In genomic region chr7:115221484-115221883, GRCh38 we compare ENCODE assay signal across 22 cellular contexts.
"Had no signal": no experiment of that assay in that cellular context is flagged by ENCODE, and none has a peak within 500 bp of the region (broad histone marks: within the 10 kb centered on the region; RNA-seq: fewer than 3 reads in every experiment).

No MANE protein-coding gene starts in this region.

- H3K9me3 Mint-ChIP-seq: activated CD8-positive, alpha-beta T cell treated with anti-CD3 and anti-CD28 coated beads for 36 hours; activated naive CD4-positive, alpha-beta T cell treated with anti-CD3 and anti-CD28 coated beads, Interleukin-2, amount 10 ng/mL, durations not matched to agents 7 days and 5 days; activated naive CD8-positive, alpha-beta T cell treated with anti-CD3 and anti-CD28 coated beads, Interleukin-2, amount 50 U/mL, for 24 hours; activated T-cell treated with anti-CD3 and anti-CD28 coated beads, Interleukin-2, amount 50 U/mL, for 24 hours; activated T-helper 2 cell treated with anti-CD3 and anti-CD28 coated beads, Interferon-gamma antibody, Interleukin-2, Interleukin-4, amounts not matched to agents 10 μg/mL and 5 μg/mL and 100 μg/mL, durations not matched to agents 14 hours and 24 hours and 36 hours; effector memory CD8-positive, alpha-beta T cell; naive B cell; neural crest cell; T-helper 1 cell treated with Interleukin-12 subunit alpha and Interleukin-12 subunit beta and Interleukin-4 antibody, amounts not matched to agents 30 μg/mL and 1 μg/mL, for 36 hours had no signal

- H3K4me1 Mint-ChIP-seq: activated naive CD8-positive, alpha-beta T cell treated with anti-CD3 and anti-CD28 coated beads, Interleukin-2, amount 50 U/mL, for 24 hours; naive B cell; neural crest cell had no signal

- DNase-seq: activated CD4-positive, alpha-beta T cell treated with anti-CD3 and anti-CD28 coated beads, Interleukin-2, amount 10 ng/mL, durations not matched to agents 24 days and 14 days; activated CD8-positive, alpha-beta T cell treated with anti-CD3 and anti-CD28 coated beads for 36 hours; activated naive CD4-positive, alpha-beta T cell treated with anti-CD3 and anti-CD28 coated beads, Interleukin-2, amount 10 ng/mL, durations not matched to agents 7 days and 5 days; activated naive CD8-positive, alpha-beta T cell treated with anti-CD3 and anti-CD28 coated beads, Interleukin-2, amount 50 U/mL, for 24 hours; activated T-cell treated with anti-CD3 and anti-CD28 coated beads, Interleukin-2, amount 50 U/mL, for 24 hours; aorta; effector memory CD8-positive, alpha-beta T cell; head of caudate nucleus; kidney glomerular epithelial cell; left ventricle myocardium inferior; mammary epithelial cell; naive B cell; stimulated activated CD4-positive, alpha-beta T cell treated with anti-CD3 and anti-CD28 coated beads, Interleukin-2, amount 100 ng/mL, for 24 hours; stimulated activated naive CD8-positive, alpha-beta T cell treated with anti-CD3 and anti-CD28 coated beads, Interleukin-15, Interleukin-2, amounts not matched to agents 100 U/mL and 50 U/mL, for 24 hours; substantia nigra; uterus had no signal

- H3K4me1 ChIP-seq: prostate gland, right atrium auricular region, uterus had no signal

- H3K4me3 ChIP-seq: left ventricle myocardium inferior, prostate gland, right atrium auricular region, tibial nerve, uterus had no signal

- H3K27ac Mint-ChIP-seq: activated CD4-positive, alpha-beta T cell treated with anti-CD3 and anti-CD28 coated beads, Interleukin-2, amount 10 ng/mL, durations not matched to agents 24 days and 14 days; activated CD8-positive, alpha-beta T cell treated with anti-CD3 and anti-CD28 coated beads for 36 hours; activated naive CD4-positive, alpha-beta T cell treated with anti-CD3 and anti-CD28 coated beads, Interleukin-2, amount 10 ng/mL, durations not matched to agents 7 days and 5 days; activated naive CD8-positive, alpha-beta T cell treated with anti-CD3 and anti-CD28 coated beads, Interleukin-2, amount 50 U/mL, for 24 hours; activated T-cell treated with anti-CD3 and anti-CD28 coated beads, Interleukin-2, amount 50 U/mL, for 24 hours; activated T-helper 2 cell treated with anti-CD3 and anti-CD28 coated beads, Interferon-gamma antibody, Interleukin-2, Interleukin-4, amounts not matched to agents 10 μg/mL and 5 μg/mL and 100 μg/mL, durations not matched to agents 14 hours and 24 hours and 36 hours; effector memory CD8-positive, alpha-beta T cell; naive B cell; T-helper 1 cell treated with Interleukin-12 subunit alpha and Interleukin-12 subunit beta and Interleukin-4 antibody, amounts not matched to agents 30 μg/mL and 1 μg/mL, for 36 hours had no signal

- H3K36me3 Mint-ChIP-seq: activated naive CD4-positive, alpha-beta T cell treated with anti-CD3 and anti-CD28 coated beads, Interleukin-2, amount 10 ng/mL, durations not matched to agents 7 days and 5 days; naive B cell had no signal

- H3K9me3 ChIP-seq: left ventricle myocardium inferior, prostate gland, right atrium auricular region, tibial nerve, uterus had no signal

- H3K27me3 ChIP-seq: right atrium auricular region, tibial nerve, uterus had no signal

- H3K27me3 Mint-ChIP-seq: activated CD8-positive, alpha-beta T cell treated with anti-CD3 and anti-CD28 coated beads for 36 hours; activated naive CD4-positive, alpha-beta T cell treated with anti-CD3 and anti-CD28 coated beads, Interleukin-2, amount 10 ng/mL, durations not matched to agents 7 days and 5 days; activated T-cell treated with anti-CD3 and anti-CD28 coated beads, Interleukin-2, amount 50 U/mL, for 24 hours had no signal

- H3K4me3 Mint-ChIP-seq: activated CD4-positive, alpha-beta T cell treated with anti-CD3 and anti-CD28 coated beads, Interleukin-2, amount 10 ng/mL, durations not matched to agents 24 days and 14 days; activated CD8-positive, alpha-beta T cell treated with anti-CD3 and anti-CD28 coated beads for 36 hours; activated naive CD4-positive, alpha-beta T cell treated with anti-CD3 and anti-CD28 coated beads, Interleukin-2, amount 10 ng/mL, durations not matched to agents 7 days and 5 days; activated naive CD8-positive, alpha-beta T cell treated with anti-CD3 and anti-CD28 coated beads, Interleukin-2, amount 50 U/mL, for 24 hours; activated T-cell treated with anti-CD3 and anti-CD28 coated beads, Interleukin-2, amount 50 U/mL, for 24 hours; effector memory CD8-positive, alpha-beta T cell; naive B cell; neural crest cell; T-helper 1 cell treated with Interleukin-12 subunit alpha and Interleukin-12 subunit beta and Interleukin-4 antibody, amounts not matched to agents 30 μg/mL and 1 μg/mL, for 36 hours had no signal

- H3K36me3 ChIP-seq: left ventricle myocardium inferior, prostate gland, right atrium auricular region, tibial nerve, uterus had no signal

- H3K27ac ChIP-seq: left ventricle myocardium inferior, prostate gland, right atrium auricular region, tibial nerve, uterus had no signal
